In genomic region chr22:36772451-36772850, GRCh38 we compare ENCODE assay signal across 29 cellular contexts. TPM values are rescaled to one million over a fixed set of nuclear protein-coding genes. Genes with fewer than 3 reads are reported as not detected.
"Had no signal": no experiment of that assay in that cellular context is flagged by ENCODE, and none has a peak within 500 bp of the region (broad histone marks: within the 10 kb centered on the region; RNA-seq: fewer than 3 reads in every experiment).

No MANE protein-coding gene starts in this region.

- H3K27me3 Mint-ChIP-seq: activated naive CD8-positive, alpha-beta T cell treated with anti-CD3 and anti-CD28 coated beads, Interleukin-2, amount 10 ng/mL, durations not matched to agents 7 days and 5 days had no signal

- H2AFZ ChIP-seq: hepatocyte, parathyroid adenoma had no signal

- H3K27ac ChIP-seq: ascending aorta, cardiac muscle cell, coronary artery, gastrocnemius medialis, hepatocyte, parathyroid adenoma, psoas muscle, testis, uterus, VCaP had no signal

- H3K4me1 ChIP-seq: parathyroid adenoma, testis, uterus had no signal

- H3K79me2 ChIP-seq: parathyroid adenoma had no signal

- H3K36me3 ChIP-seq: ascending aorta, cardiac muscle cell, uterus had no signal

- H3K9me3 ChIP-seq: ascending aorta, gastrocnemius medialis, psoas muscle, testis, uterus had no signal

- H3K27ac Mint-ChIP-seq: activated naive CD4-positive, alpha-beta T cell treated with anti-CD3 and anti-CD28 coated beads for 36 hours; activated naive CD8-positive, alpha-beta T cell treated with anti-CD3 and anti-CD28 coated beads, Interleukin-2, amount 10 ng/mL, durations not matched to agents 7 days and 5 days; activated T-helper 1 cell treated with anti-CD3 and anti-CD28 coated beads, Interleukin-12 subunit alpha, Interleukin-12 subunit beta, Interleukin-2, Interleukin-4 antibody, amounts not matched to agents 30 ng/mL and 10 ng/mL and 1 ng/mL, durations not matched to agents 14 hours and 24 hours and 36 hours; T-helper 1 cell treated with Interleukin-12 subunit alpha and Interleukin-12 subunit beta and Interleukin-4 antibody, amounts not matched to agents 30 μg/mL and 1 μg/mL, for 36 hours had no signal

- DNase-seq: activated CD4-positive, alpha-beta T cell treated with anti-CD3 and anti-CD28 coated beads for 4 hours; activated CD4-positive, alpha-beta T cell treated with anti-CD3 and anti-CD28 coated beads, Interleukin-2, amount 50 U/mL, for 4 hours; activated effector memory CD4-positive, alpha-beta T cell treated with anti-CD3 and anti-CD28 coated beads, Interleukin-2, amount 50 U/mL, for 16 hours; activated naive CD4-positive, alpha-beta T cell treated with anti-CD3 and anti-CD28 coated beads for 36 hours; activated naive CD8-positive, alpha-beta T cell treated with anti-CD3 and anti-CD28 coated beads, Interleukin-2, amount 10 ng/mL, durations not matched to agents 7 days and 5 days; cerebellar nuclear complex; gastrocnemius medialis; left cardiac atrium; left ventricle myocardium superior; naive B cell; nephron progenitor cell; psoas muscle; stimulated activated CD4-positive, alpha-beta T cell treated with anti-CD3 and anti-CD28 coated beads, Interleukin-2, amount 100 ng/mL, for 48 hours; stimulated activated naive CD8-positive, alpha-beta T cell treated with anti-CD3 and anti-CD28 coated beads, Interleukin-15, Interleukin-2, amounts not matched to agents 100 U/mL and 50 U/mL, for 24 hours; T-helper 9 cell; testis; uterus had no signal

- ATAC-seq: esophagus mucosa; gastrocnemius medialis; left cardiac atrium; left ventricle myocardium superior; psoas muscle; stimulated activated naive CD8-positive, alpha-beta T cell treated with anti-CD3 and anti-CD28 coated beads, Interleukin-15, Interleukin-2, amounts not matched to agents 100 U/mL and 50 U/mL, for 24 hours had no signal

- H3K4me2 ChIP-seq: hepatocyte had no signal

- H3K9me3 Mint-ChIP-seq: activated naive CD4-positive, alpha-beta T cell treated with anti-CD3 and anti-CD28 coated beads for 36 hours; activated naive CD8-positive, alpha-beta T cell treated with anti-CD3 and anti-CD28 coated beads, Interleukin-2, amount 10 ng/mL, durations not matched to agents 7 days and 5 days; activated T-helper 1 cell treated with anti-CD3 and anti-CD28 coated beads, Interleukin-12 subunit alpha, Interleukin-12 subunit beta, Interleukin-2, Interleukin-4 antibody, amounts not matched to agents 30 ng/mL and 10 ng/mL and 1 ng/mL, durations not matched to agents 14 hours and 24 hours and 36 hours; mesothelial cell of epicardium; T-helper 1 cell treated with Interleukin-12 subunit alpha and Interleukin-12 subunit beta and Interleukin-4 antibody, amounts not matched to agents 30 μg/mL and 1 μg/mL, for 36 hours had no signal

- H3K4me3 ChIP-seq: ascending aorta, cardiac muscle cell, coronary artery, gastrocnemius medialis, hepatocyte, psoas muscle, testis, uterus had no signal

- H3K27me3 ChIP-seq: ascending aorta, cardiac muscle cell, gastrocnemius medialis, hepatocyte, testis, uterus had no signal

- H3K4me3 Mint-ChIP-seq: activated naive CD4-positive, alpha-beta T cell treated with anti-CD3 and anti-CD28 coated beads for 36 hours; activated naive CD8-positive, alpha-beta T cell treated with anti-CD3 and anti-CD28 coated beads, Interleukin-2, amount 10 ng/mL, durations not matched to agents 7 days and 5 days; activated T-helper 1 cell treated with anti-CD3 and anti-CD28 coated beads, Interleukin-12 subunit alpha, Interleukin-12 subunit beta, Interleukin-2, Interleukin-4 antibody, amounts not matched to agents 30 ng/mL and 10 ng/mL and 1 ng/mL, durations not matched to agents 14 hours and 24 hours and 36 hours; mesothelial cell of epicardium; nephron progenitor cell; T-helper 1 cell treated with Interleukin-12 subunit alpha and Interleukin-12 subunit beta and Interleukin-4 antibody, amounts not matched to agents 30 μg/mL and 1 μg/mL, for 36 hours had no signal

RNA-seq across cellular contexts. Expression of gene PVALB, which starts 44.4 kb away (rescaled TPM):
- total RNA-seq: activated naive CD4-positive, alpha-beta T cell treated with anti-CD3 and anti-CD28 coated beads for 36 hours; activated naive CD8-positive, alpha-beta T cell treated with anti-CD3 and anti-CD28 coated beads, Interleukin-2, amount 10 ng/mL, durations not matched to agents 7 days and 5 days; activated T-helper 1 cell treated with anti-CD3 and anti-CD28 coated beads, Interleukin-12 subunit alpha, Interleukin-12 subunit beta, Interleukin-2, Interleukin-4 antibody, amounts not matched to agents 30 ng/mL and 10 ng/mL and 1 ng/mL, durations not matched to agents 14 hours and 24 hours and 36 hours; ascending aorta; cardiac muscle cell; esophagus mucosa; hepatocyte; left cardiac atrium; left ventricle myocardium superior; lung microvascular endothelial cell; mesothelial cell of epicardium had no signal
- polyA plus RNA-seq: cardiac muscle cell, hepatocyte, keratinocyte had no signal
